8 cellular contexts compared by ENCODE assay signal in genomic region chr1:46719689-46720088, GRCh38. TPM values are rescaled to one million over a fixed set of nuclear protein-coding genes. Genes with fewer than 3 reads are reported as not detected.
DNase-seq lines count a peak whose midpoint lies in the region; ATAC-seq and TF ChIP-seq lines count a peak whose summit lies in the region.

No MANE protein-coding gene starts in this region.

- TF ChIP-seq CTCF in gastroesophageal sphincter (IDR thresholded peaks at IDR 0.05) = no peak
- TF ChIP-seq CTCF in smooth muscle cell (IDR thresholded peaks at IDR 0.05; ENCODE audit: borderline replicate concordance, insufficient read depth, poor library complexity, severe bottlenecking) = no peak

- 12 to 14% methylated on average over 3 of the region's 3 CpGs for WGBS in gastroesophageal sphincter (ENCODE audit: low coverage in 1 of 2), 2 donors
- 47% methylated on average over 3 of the region's 3 CpGs for WGBS in smooth muscle cell (ENCODE audit: low lambda C conversion rate)

- H3K27ac ChIP-seq in gastroesophageal sphincter = peak overlapping the region; percentile 50 to 92 (median 90)
- peak overlapping the region; percentile 63 for H3K27ac ChIP-seq in smooth muscle cell (ENCODE audit: low read depth)

- no peaks in the 10 kb centered on the region for H3K27me3 Mint-ChIP-seq in activated T-cell treated with anti-CD3 and anti-CD28 coated beads, Interleukin-2, amount 50 U/mL, for 72 hours (ENCODE audit: low read depth)
- no peaks in the 10 kb centered on the region for H3K27me3 Mint-ChIP-seq in T-helper 17 cell

- peaks cover 25% of the 10 kb centered on the region for H3K79me2 ChIP-seq in smooth muscle cell (ENCODE audit: low read depth)

- peaks cover 10 to 44% (median 12%) of the 10 kb centered on the region in 3 donors for H3K4me1 ChIP-seq in gastroesophageal sphincter
- H3K4me1 ChIP-seq in smooth muscle cell (ENCODE audit: low read depth) = peaks cover 17% of the 10 kb centered on the region

- TF ChIP-seq EP300 in gastroesophageal sphincter (IDR thresholded peaks at IDR 0.05) = no peak

- H3K9me3 ChIP-seq in T-helper 17 cell (ENCODE audit: control insufficient read depth, low read length, poor library complexity, severe bottlenecking) = no peaks in the 10 kb centered on the region
- no peaks in the 10 kb centered on the region for H3K9me3 ChIP-seq in gastroesophageal sphincter
- H3K9me3 ChIP-seq in smooth muscle cell (replicated peaks; ENCODE audit: low read depth) = no peaks in the 10 kb centered on the region

- peaks cover 19% of the 10 kb centered on the region for H4K20me1 ChIP-seq in smooth muscle cell (ENCODE audit: low read depth)

- no peaks in the 10 kb centered on the region for H3F3A ChIP-seq in smooth muscle cell (ENCODE audit: low read depth)

- H3K4me1 Mint-ChIP-seq in activated T-cell treated with anti-CD3 and anti-CD28 coated beads, Interleukin-2, amount 50 U/mL, for 72 hours (ENCODE audit: low read depth) = peaks cover 41% of the 10 kb centered on the region
- peaks cover 40% of the 10 kb centered on the region for H3K4me1 Mint-ChIP-seq in T-helper 17 cell

- H3K36me3 ChIP-seq in gastroesophageal sphincter (peaks cover 0 to 18% of the 10 kb centered on the region in 2 donors), smooth muscle cell (ENCODE audit: low read depth) (peaks cover 7% of the 10 kb centered on the region)

- H3K9ac ChIP-seq in smooth muscle cell (ENCODE audit: low read depth) = peak overlapping the region; percentile 85

- no peak for ATAC-seq in activated T-cell treated with anti-CD3 and anti-CD28 coated beads, Interleukin-2, amount 50 U/mL, for 72 hours (replicated peaks in 1 of 2)
- ATAC-seq in T-helper 17 cell (no peak), gastroesophageal sphincter (no peak), HG02763 (IDR thresholded peaks at IDR 0.05; ENCODE audit: unreplicated experiment) (no peak)
- no peak for ATAC-seq in activated CD4-positive, CD25-positive, alpha-beta regulatory T cell treated with anti-CD3 and anti-CD28 coated beads, Interleukin-2, amount 50 U/mL, for 24 hours

- H3K4me3 ChIP-seq in gastroesophageal sphincter (peak overlapping the region; percentile 89 to 97), smooth muscle cell (peak overlapping the region; percentile 93)

- H3K4me3 Mint-ChIP-seq in activated T-cell treated with anti-CD3 and anti-CD28 coated beads, Interleukin-2, amount 50 U/mL, for 72 hours = peak overlapping the region; percentile 95 to 97
- H3K4me3 Mint-ChIP-seq in T-helper 17 cell = peak overlapping the region; percentile 92

- H3K9me3 Mint-ChIP-seq in activated T-cell treated with anti-CD3 and anti-CD28 coated beads, Interleukin-2, amount 50 U/mL, for 72 hours = peaks cover 0 to 2% of the 10 kb centered on the region in 2 donors

- no peaks in the 10 kb centered on the region for H3K27me3 ChIP-seq in gastroesophageal sphincter
- H3K27me3 ChIP-seq in smooth muscle cell (ENCODE audit: low read depth) = no peaks in the 10 kb centered on the region

- H3K36me3 Mint-ChIP-seq in activated T-cell treated with anti-CD3 and anti-CD28 coated beads, Interleukin-2, amount 50 U/mL, for 72 hours (ENCODE audit: insufficient read depth in 2 of 2) = peaks cover 2 to 6% of the 10 kb centered on the region in 2 donors
- H3K36me3 Mint-ChIP-seq in T-helper 17 cell (ENCODE audit: low read depth) = peaks cover 5% of the 10 kb centered on the region

- peak overlapping the region; percentile 96 for H3K4me2 ChIP-seq in smooth muscle cell

- peak overlapping the region; percentile 85 for H3K27ac Mint-ChIP-seq in activated T-cell treated with anti-CD3 and anti-CD28 coated beads, Interleukin-2, amount 50 U/mL, for 72 hours
- H3K27ac Mint-ChIP-seq in T-helper 17 cell = peak overlapping the region; percentile 96

- H2AFZ ChIP-seq in smooth muscle cell (ENCODE audit: low read depth) = peak overlapping the region; percentile 74

- peak in 1 of 2 donors; percentile 21 for DNase-seq in activated T-cell treated with anti-CD3 and anti-CD28 coated beads, Interleukin-2, amount 50 U/mL, for 72 hours
- DNase-seq in activated T-cell treated with anti-CD3 and anti-CD28 coated beads, Interleukin-2, amount 50 U/mL, for 1 hour = no peak
- DNase-seq in T-helper 17 cell (no peak), smooth muscle cell (lab: John Stamatoyannopoulos, UW; ENCODE audit: unreplicated experiment) (no peak)
- DNase-seq in stimulated activated CD4-positive, alpha-beta T cell treated with anti-CD3 and anti-CD28 coated beads, Interleukin-4, amount 100 ng/mL, for 24 hours = no peak

- no peak for TF ChIP-seq POLR2A in gastroesophageal sphincter (IDR thresholded peaks at IDR 0.05)

RNA-seq across cellular contexts. Expression of gene EFCAB14, which starts 0.8 kb away (rescaled TPM):
- total RNA-seq in activated T-cell treated with anti-CD3 and anti-CD28 coated beads, Interleukin-2, amount 50 U/mL, for 72 hours = 10 to 100 TPM; 48.6 to 50.3 TPM
- total RNA-seq in T-helper 17 cell = 10 to 100 TPM; 79.7 to 90.5 TPM
- total RNA-seq in gastroesophageal sphincter = 100 to 1,000 TPM; 109 to 133 (median 116) TPM
- total RNA-seq in smooth muscle cell = 62.8 and 69.6 TPM in 2 replicates
- 28.6 and 29.4 TPM in 2 replicates for polyA plus RNA-seq in smooth muscle cell

RNA-seq across cellular contexts. Expression of gene TEX38, which starts 48.0 kb away (rescaled TPM):
- total RNA-seq in activated T-cell treated with anti-CD3 and anti-CD28 coated beads, Interleukin-2, amount 50 U/mL, for 72 hours = under 1 TPM in 1 of 2 donors, not detected in 1; 0.65 TPM
- total RNA-seq in T-helper 17 cell (not detected), gastroesophageal sphincter (1 to 10 TPM in 1 of 4 donors, not detected in 3; 1.7 TPM), smooth muscle cell (not detected in 2 replicates)
- 0.69 TPM in 1 of 2 replicates, not detected in the other for polyA plus RNA-seq in smooth muscle cell

RNA-seq across cellular contexts. Expression of gene ATPAF1, which starts 51.5 kb away (rescaled TPM):
- 10 to 100 TPM; 45.7 to 47.5 TPM for total RNA-seq in activated T-cell treated with anti-CD3 and anti-CD28 coated beads, Interleukin-2, amount 50 U/mL, for 72 hours
- 10 to 100 TPM; 19.7 to 21.5 TPM for total RNA-seq in T-helper 17 cell
- 100 to 1,000 TPM in 1 of 4 donors, 10 to 100 TPM in 3; 61.7 to 101 (median 81.8) TPM for total RNA-seq in gastroesophageal sphincter
- 22.2 and 30.8 TPM in 2 replicates for total RNA-seq in smooth muscle cell
- 31.2 and 35.3 TPM in 2 replicates for polyA plus RNA-seq in smooth muscle cell
